ENCODE assay signal across 8 cellular contexts in genomic region chr9:67058898-67059715, GRCh38.
DNase-seq lines count a peak whose midpoint lies in the region; TF ChIP-seq lines count a peak whose summit lies in the region.
"Not testable (repeated sequence)": the region's sequence is repeated elsewhere in the genome, so short reads cannot be mapped to it uniquely, and the experiment has no call there.

No MANE protein-coding gene starts in this region.

- not testable (repeated sequence) for H3K9ac ChIP-seq in HUES48 (ENCODE audit: low read depth, low read length)

- not testable (repeated sequence) for H3K4me1 Mint-ChIP-seq in nephron

- H3K4me3 Mint-ChIP-seq in nephron, result peak overlapping the region; percentile 81 to 84 (median 82)

- H3K27ac ChIP-seq in HUES48 (ENCODE audit: low read depth, low read length), result peak overlapping the region; percentile 20
- peak overlapping the region; percentile 56 for H3K27ac ChIP-seq in WERI-Rb-1
- not testable (repeated sequence) for H3K27ac ChIP-seq in brain microvascular endothelial cell
- peak overlapping the region in 2 of 8 donors; percentile 11 to 18 for H3K27ac ChIP-seq in spleen

- H3K27ac Mint-ChIP-seq in nephron, result not testable (repeated sequence)

- TF ChIP-seq CTCF in WERI-Rb-1 (IDR thresholded peaks at IDR 0.05; ENCODE audit: low read depth, low read length); brain microvascular endothelial cell (IDR thresholded peaks at IDR 0.05; ENCODE audit: low read depth, low read length, missing control alignments); fibroblast of mammary gland (conservative IDR thresholded peaks at IDR 0.05; ENCODE audit: control insufficient read depth, insufficient read depth, low read depth, low read length); nephron (IDR thresholded peaks at IDR 0.05; ENCODE audit: unreplicated experiment in 3 of 3); spleen (IDR thresholded peaks at IDR 0.05 in 8 of 11, conservative IDR thresholded peaks at IDR 0.05 in 3 of 11): not testable (repeated sequence)

- DNase-seq in ACHN (peak; percentile 57), WERI-Rb-1 (peak; percentile 72), brain microvascular endothelial cell (peak; percentile 44), fibroblast of mammary gland (ENCODE audit: low read depth) (peak; percentile 2)
- not testable (repeated sequence) for DNase-seq in spleen

- not testable (repeated sequence) for H3K36me3 Mint-ChIP-seq in nephron (ENCODE audit: low read depth)

- H3K9me3 ChIP-seq in HUES48 (ENCODE audit: control insufficient read depth, insufficient read depth, low read length); WERI-Rb-1 (ENCODE audit: severe bottlenecking); iPS-18c (ENCODE audit: control insufficient read depth, insufficient read depth, low read length); spleen: not testable (repeated sequence)

- H3K4me1 ChIP-seq in HUES48 (ENCODE audit: control insufficient read depth, insufficient read depth, low read length); spleen: not testable (repeated sequence)

- TF ChIP-seq POLR2A in spleen (IDR thresholded peaks at IDR 0.05), result not testable (repeated sequence)

- not testable (repeated sequence) for H3K27me3 Mint-ChIP-seq in nephron (ENCODE audit: low read depth)

- intact Hi-C loops in spleen (cut with DNase I; ENCODE audit: low total_unique reads), result not testable (repeated sequence)

- in situ Hi-C loops in ACHN (cut with HindIII; ENCODE audit: low pct_ligation_motif_present, low pct_unique_long_range_greater_than_20kb, low sequenced_read_pairs); brain microvascular endothelial cell (cut with HindIII; ENCODE audit: low pct_ligation_motif_present, low sequenced_read_pairs): not testable (repeated sequence)

- not testable (repeated sequence) for H3K9me3 Mint-ChIP-seq in nephron

- not testable (repeated sequence) for H3K36me3 ChIP-seq in HUES48 (ENCODE audit: control insufficient read depth, insufficient read depth, low read length); WERI-Rb-1; brain microvascular endothelial cell (replicated peaks); spleen

- peak overlapping the region; percentile 48 for H3K4me3 ChIP-seq in HUES48 (ENCODE audit: low read depth, low read length)
- H3K4me3 ChIP-seq in WERI-Rb-1 (ENCODE audit: low read depth, low read length), result peak overlapping the region; percentile 22
- peak overlapping the region; percentile 51 for H3K4me3 ChIP-seq in brain microvascular endothelial cell (ENCODE audit: low read depth, low read length)
- H3K4me3 ChIP-seq in fibroblast of mammary gland (ENCODE audit: control insufficient read depth, low read depth, low read length), result peak overlapping the region; percentile 10
- H3K4me3 ChIP-seq in iPS-18c (ENCODE audit: insufficient read depth, low read depth, low read length), result peak overlapping the region; percentile 9; the same call in 1 of the 2 replicates
- H3K4me3 ChIP-seq in spleen, result peak overlapping the region in 5 of 8 donors; percentile 22 to 56 (median 30)

- WGBS in spleen, 5 donors, result 0 to 4% (median 1%) methylated on average over 8 to 53 of the region's 78 CpGs; no CpG with 5 or more reads in 1 of the 5 donors

- H3K27me3 ChIP-seq in HUES48 (ENCODE audit: control insufficient read depth, insufficient read depth, low read length); WERI-Rb-1 (ENCODE audit: insufficient read depth, low read depth, severe bottlenecking); brain microvascular endothelial cell (replicated peaks); spleen (replicated peaks in 1 of 7): not testable (repeated sequence)
